In the genomic region with DNA sequence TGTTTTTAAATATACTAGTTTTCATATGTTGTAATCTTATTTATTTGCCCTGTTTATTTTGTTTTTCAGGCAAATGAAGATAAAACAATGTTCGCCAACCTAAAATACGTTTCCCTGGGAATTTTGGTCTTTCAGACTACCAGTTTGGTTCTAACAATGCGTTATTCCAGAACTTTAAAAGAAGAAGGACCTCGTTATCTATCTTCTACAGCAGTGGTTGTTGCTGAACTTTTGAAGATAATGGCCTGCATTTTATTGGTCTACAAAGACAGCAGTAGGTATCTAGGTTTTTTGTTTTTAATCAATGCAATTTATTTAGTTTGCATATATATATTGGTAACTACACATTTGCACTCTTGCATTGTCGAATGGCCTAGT, we compare ENCODE assay signal across 1 cellular context.
TF ChIP-seq lines count a peak whose summit lies in the region.

No MANE protein-coding gene starts in this region.

TF ChIP-seq in WTC11, 78 proteins besides CTCF, POLR2A, EP300 and RAD21 (continued from another document):
- TF ChIP-seq, protein P1, sequence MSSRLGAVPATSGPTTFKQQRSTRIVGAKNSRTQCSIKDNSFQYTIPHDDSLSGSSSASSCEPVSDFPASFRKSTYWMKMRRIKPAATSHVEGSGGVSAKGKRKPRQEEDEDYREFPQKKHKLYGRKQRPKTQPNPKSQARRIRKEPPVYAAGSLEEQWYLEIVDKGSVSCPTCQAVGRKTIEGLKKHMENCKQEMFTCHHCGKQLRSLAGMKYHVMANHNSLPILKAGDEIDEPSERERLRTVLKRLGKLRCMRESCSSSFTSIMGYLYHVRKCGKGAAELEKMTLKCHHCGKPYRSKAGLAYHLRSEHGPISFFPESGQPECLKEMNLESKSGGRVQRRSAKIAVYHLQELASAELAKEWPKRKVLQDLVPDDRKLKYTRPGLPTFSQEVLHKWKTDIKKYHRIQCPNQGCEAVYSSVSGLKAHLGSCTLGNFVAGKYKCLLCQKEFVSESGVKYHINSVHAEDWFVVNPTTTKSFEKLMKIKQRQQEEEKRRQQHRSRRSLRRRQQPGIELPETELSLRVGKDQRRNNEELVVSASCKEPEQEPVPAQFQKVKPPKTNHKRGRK (CRISPR knock-in tag; IDR thresholded peaks at IDR 0.05; ENCODE audit: borderline replicate concordance), result no peak
- TF ChIP-seq, protein P2, sequence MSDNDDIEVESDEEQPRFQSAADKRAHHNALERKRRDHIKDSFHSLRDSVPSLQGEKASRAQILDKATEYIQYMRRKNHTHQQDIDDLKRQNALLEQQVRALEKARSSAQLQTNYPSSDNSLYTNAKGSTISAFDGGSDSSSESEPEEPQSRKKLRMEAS (CRISPR knock-in tag; IDR thresholded peaks at IDR 0.05), result no peak
- TF ChIP-seq, protein P3, sequence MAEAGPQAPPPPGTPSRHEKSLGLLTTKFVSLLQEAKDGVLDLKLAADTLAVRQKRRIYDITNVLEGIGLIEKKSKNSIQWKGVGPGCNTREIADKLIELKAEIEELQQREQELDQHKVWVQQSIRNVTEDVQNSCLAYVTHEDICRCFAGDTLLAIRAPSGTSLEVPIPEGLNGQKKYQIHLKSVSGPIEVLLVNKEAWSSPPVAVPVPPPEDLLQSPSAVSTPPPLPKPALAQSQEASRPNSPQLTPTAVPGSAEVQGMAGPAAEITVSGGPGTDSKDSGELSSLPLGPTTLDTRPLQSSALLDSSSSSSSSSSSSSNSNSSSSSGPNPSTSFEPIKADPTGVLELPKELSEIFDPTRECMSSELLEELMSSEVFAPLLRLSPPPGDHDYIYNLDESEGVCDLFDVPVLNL (CRISPR knock-in tag; IDR thresholded peaks at IDR 0.05; ENCODE audit: borderline replicate concordance, low read depth), result no peak
